24 cellular contexts compared by ENCODE assay signal in the genomic region with DNA sequence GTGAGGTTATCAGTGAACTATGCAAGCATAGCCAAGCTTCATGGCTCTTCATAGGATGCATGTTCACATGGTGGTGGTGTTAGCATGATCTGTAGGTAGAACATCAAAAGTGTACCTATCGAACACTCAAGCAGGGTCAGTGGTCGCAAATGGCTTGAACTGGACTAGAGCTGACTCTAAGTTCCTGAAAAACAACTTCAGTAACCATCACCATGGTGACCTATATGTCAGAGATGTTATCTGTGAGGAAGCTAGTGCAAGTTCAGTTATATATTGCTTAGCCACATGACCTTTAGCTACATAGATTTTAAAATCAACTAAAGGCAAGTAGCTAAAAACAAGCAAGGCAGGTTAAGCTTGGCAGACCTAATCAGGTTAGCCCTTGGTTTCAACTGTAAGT.
DNase-seq lines count a peak whose midpoint lies in the region; ATAC-seq and TF ChIP-seq lines count a peak whose summit lies in the region.
"Had no signal": no experiment of that assay in that cellular context is flagged by ENCODE, and none has a peak within 500 bp of the region (broad histone marks: within the 10 kb centered on the region; RNA-seq: fewer than 3 reads in every experiment).

No MANE protein-coding gene starts in this region.

- peak; percentile 18 for ATAC-seq in activated naive CD8-positive, alpha-beta T cell treated with anti-CD3 and anti-CD28 coated beads, Interleukin-2, amount 10 ng/mL, durations not matched to agents 7 days and 5 days (ENCODE audit: low read depth)
- ATAC-seq: body of pancreas, pancreas had no signal

- peaks cover 30% of the 10 kb centered on the region for H3K4me1 Mint-ChIP-seq in activated naive CD8-positive, alpha-beta T cell treated with anti-CD3 and anti-CD28 coated beads, Interleukin-2, amount 10 ng/mL, durations not matched to agents 7 days and 5 days
- H3K4me1 Mint-ChIP-seq in activated naive CD8-positive, alpha-beta T cell treated with anti-CD3 and anti-CD28 coated beads for 36 hours = peaks cover 10% of the 10 kb centered on the region
- peaks cover 42% of the 10 kb centered on the region for H3K4me1 Mint-ChIP-seq in activated T-helper 2 cell treated with anti-CD3 and anti-CD28 coated beads, Interferon-gamma antibody, Interleukin-2, Interleukin-4, amounts not matched to agents 10 μg/mL and 5 μg/mL and 100 μg/mL, durations not matched to agents 14 hours and 24 hours and 36 hours (ENCODE audit: low read depth)
- peaks cover 4% of the 10 kb centered on the region for H3K4me1 Mint-ChIP-seq in type B pancreatic cell (ENCODE audit: unreplicated experiment)
- H3K4me1 Mint-ChIP-seq: nephron progenitor cell had no signal

- no peak overlapping the region for H3K27ac Mint-ChIP-seq in activated naive CD8-positive, alpha-beta T cell treated with anti-CD3 and anti-CD28 coated beads, Interleukin-2, amount 10 ng/mL, durations not matched to agents 7 days and 5 days
- no peak overlapping the region for H3K27ac Mint-ChIP-seq in activated naive CD8-positive, alpha-beta T cell treated with anti-CD3 and anti-CD28 coated beads for 36 hours
- H3K27ac Mint-ChIP-seq in activated T-helper 2 cell treated with anti-CD3 and anti-CD28 coated beads, Interferon-gamma antibody, Interleukin-2, Interleukin-4, amounts not matched to agents 10 μg/mL and 5 μg/mL and 100 μg/mL, durations not matched to agents 14 hours and 24 hours and 36 hours = peak overlapping the region; percentile 9
- H3K27ac Mint-ChIP-seq in type B pancreatic cell = no peak overlapping the region
- H3K27ac Mint-ChIP-seq: nephron progenitor cell had no signal

- DNase-seq in activated naive CD8-positive, alpha-beta T cell treated with anti-CD3 and anti-CD28 coated beads, Interleukin-2, amount 10 ng/mL, durations not matched to agents 7 days and 5 days = no peak
- DNase-seq in activated naive CD8-positive, alpha-beta T cell treated with anti-CD3 and anti-CD28 coated beads for 36 hours = no peak
- DNase-seq in MV-4-11 (lab: John Stamatoyannopoulos, UW) (peak; percentile 29), type B pancreatic cell (ENCODE audit: extremely low spot score, unreplicated experiment) (no peak), NCI-H1105 treated with DMSO at 0.1 percent for 48 hours (lab: John Stamatoyannopoulos, UW) (no peak), cerebellar cortex (ENCODE audit: low spot score) (no peak), NCI-H345 treated with DMSO at 0.1 percent for 48 hours (lab: John Stamatoyannopoulos, UW; ENCODE audit: unreplicated experiment) (no peak)
- DNase-seq in activated T-helper 2 cell treated with anti-CD3 and anti-CD28 coated beads, Interferon-gamma antibody, Interleukin-2, Interleukin-4, amounts not matched to agents 10 μg/mL and 5 μg/mL and 100 μg/mL, durations not matched to agents 14 hours and 24 hours and 36 hours (ENCODE audit: low spot score) = no peak
- DNase-seq: ACHN; activated CD4-positive, alpha-beta T cell treated with anti-CD3 and anti-CD28 coated beads, Interleukin-2, amount 50 U/mL, for 48 hours; activated CD8-positive, alpha-beta memory T cell treated with anti-CD3 and anti-CD28 coated beads, Interleukin-2, amount 50 U/mL, for 4 hours; body of pancreas; effector memory CD4-positive, alpha-beta T cell; EL; foreskin melanocyte; H7; NCI-H1417 treated with DMSO at 0.1 percent for 48 hours; NCI-H510A treated with DMSO at 0.1 percent for 48 hours; nephron progenitor cell; NK-92 treated with Interleukin-12 subunit alpha and Interleukin-12 subunit beta, amount 100 ng/mL, for 24 hours; pancreas; Peyer's patch; stimulated activated CD4-positive, alpha-beta T cell treated with anti-CD3 and anti-CD28 coated beads, Interleukin-2, amount 100 ng/mL, for 48 hours; stimulated activated naive CD4-positive, alpha-beta T cell had no signal

- no peak for TF ChIP-seq CTCF in type B pancreatic cell (conservative IDR thresholded peaks at IDR 0.05)

- peaks cover 4% of the 10 kb centered on the region for H3K27me3 Mint-ChIP-seq in activated naive CD8-positive, alpha-beta T cell treated with anti-CD3 and anti-CD28 coated beads, Interleukin-2, amount 10 ng/mL, durations not matched to agents 7 days and 5 days
- peaks cover 4% of the 10 kb centered on the region for H3K27me3 Mint-ChIP-seq in activated naive CD8-positive, alpha-beta T cell treated with anti-CD3 and anti-CD28 coated beads for 36 hours
- H3K27me3 Mint-ChIP-seq in activated T-helper 2 cell treated with anti-CD3 and anti-CD28 coated beads, Interferon-gamma antibody, Interleukin-2, Interleukin-4, amounts not matched to agents 10 μg/mL and 5 μg/mL and 100 μg/mL, durations not matched to agents 14 hours and 24 hours and 36 hours (ENCODE audit: low read depth) = no peaks in the 10 kb centered on the region
- no peaks in the 10 kb centered on the region for H3K27me3 Mint-ChIP-seq in type B pancreatic cell

- H3K4me3 Mint-ChIP-seq in activated naive CD8-positive, alpha-beta T cell treated with anti-CD3 and anti-CD28 coated beads, Interleukin-2, amount 10 ng/mL, durations not matched to agents 7 days and 5 days = no peak overlapping the region
- no peak overlapping the region for H3K4me3 Mint-ChIP-seq in activated naive CD8-positive, alpha-beta T cell treated with anti-CD3 and anti-CD28 coated beads for 36 hours
- H3K4me3 Mint-ChIP-seq in activated T-helper 2 cell treated with anti-CD3 and anti-CD28 coated beads, Interferon-gamma antibody, Interleukin-2, Interleukin-4, amounts not matched to agents 10 μg/mL and 5 μg/mL and 100 μg/mL, durations not matched to agents 14 hours and 24 hours and 36 hours (ENCODE audit: low read depth) = no peak overlapping the region
- H3K4me3 Mint-ChIP-seq in type B pancreatic cell = peak overlapping the region; percentile 27
- H3K4me3 Mint-ChIP-seq: nephron progenitor cell had no signal

- POLR2A ChIA-PET in activated naive CD8-positive, alpha-beta T cell treated with anti-CD3 and anti-CD28 coated beads, Interleukin-2, amount 10 ng/mL, durations not matched to agents 7 days and 5 days (lab: Charles Lee) = interaction anchor here (1.1 kb wide), 1 partner anchor 13 kb away, joined by 3 read pairs; no protein-coding TSS in a partner anchor

- peaks cover 2% of the 10 kb centered on the region for H3K9me3 Mint-ChIP-seq in activated naive CD8-positive, alpha-beta T cell treated with anti-CD3 and anti-CD28 coated beads, Interleukin-2, amount 10 ng/mL, durations not matched to agents 7 days and 5 days
- no peaks in the 10 kb centered on the region for H3K9me3 Mint-ChIP-seq in activated naive CD8-positive, alpha-beta T cell treated with anti-CD3 and anti-CD28 coated beads for 36 hours
- no peaks in the 10 kb centered on the region for H3K9me3 Mint-ChIP-seq in activated T-helper 2 cell treated with anti-CD3 and anti-CD28 coated beads, Interferon-gamma antibody, Interleukin-2, Interleukin-4, amounts not matched to agents 10 μg/mL and 5 μg/mL and 100 μg/mL, durations not matched to agents 14 hours and 24 hours and 36 hours
- no peaks in the 10 kb centered on the region for H3K9me3 Mint-ChIP-seq in type B pancreatic cell
- H3K9me3 Mint-ChIP-seq: nephron progenitor cell had no signal

- H3K36me3 Mint-ChIP-seq in activated naive CD8-positive, alpha-beta T cell treated with anti-CD3 and anti-CD28 coated beads, Interleukin-2, amount 10 ng/mL, durations not matched to agents 7 days and 5 days = peaks cover 18% of the 10 kb centered on the region
- no peaks in the 10 kb centered on the region for H3K36me3 Mint-ChIP-seq in activated naive CD8-positive, alpha-beta T cell treated with anti-CD3 and anti-CD28 coated beads for 36 hours
- no peaks in the 10 kb centered on the region for H3K36me3 Mint-ChIP-seq in activated T-helper 2 cell treated with anti-CD3 and anti-CD28 coated beads, Interferon-gamma antibody, Interleukin-2, Interleukin-4, amounts not matched to agents 10 μg/mL and 5 μg/mL and 100 μg/mL, durations not matched to agents 14 hours and 24 hours and 36 hours (ENCODE audit: low read depth)
- no peaks in the 10 kb centered on the region for H3K36me3 Mint-ChIP-seq in type B pancreatic cell

- intact Hi-C loops in activated T-helper 2 cell treated with anti-CD3 and anti-CD28 coated beads, Interferon-gamma antibody, Interleukin-2, Interleukin-4, amounts not matched to agents 10 μg/mL and 5 μg/mL and 100 μg/mL, durations not matched to agents 14 hours and 24 hours and 36 hours (cut with micrococcal nuclease) = loop anchor here (2.0 to 5.0 kb wide), 5 partner anchors 14 to 257 kb away; no protein-coding TSS in a partner anchor
